1 cellular context compared by ENCODE assay signal in genomic region chr17:28986714-28987367, GRCh38.
TF ChIP-seq lines count a peak whose summit lies in the region.

No MANE protein-coding gene starts in this region.

TF ChIP-seq in H1, 55 proteins besides CTCF, POLR2A, EP300 and RAD21 (continued from another document):
- no peak for TF ChIP-seq ATF3 (IDR thresholded peaks at IDR 0.05; ENCODE audit: insufficient read depth, low read depth, low read length)
- TF ChIP-seq KDM5A (IDR thresholded peaks at IDR 0.05; ENCODE audit: low read length): no peak
- TF ChIP-seq PHF8 (conservative IDR thresholded peaks at IDR 0.05; ENCODE audit: low read depth, low read length): no peak
- TF ChIP-seq HDAC2 (IDR thresholded peaks at IDR 0.05; ENCODE audit: borderline replicate concordance in 1 of 2, low read depth in 2 of 2, low read length in 2 of 2): no peak
- no peak for TF ChIP-seq CREB1 (IDR thresholded peaks at IDR 0.05)
- TF ChIP-seq CEBPB (IDR thresholded peaks at IDR 0.05; ENCODE audit: low read depth, low read length): no peak
- TF ChIP-seq CTBP2 (IDR thresholded peaks at IDR 0.05; ENCODE audit: borderline replicate concordance, insufficient read depth, insufficient read length, low read length): no peak
- TF ChIP-seq EGR1 (IDR thresholded peaks at IDR 0.05; ENCODE audit: borderline replicate concordance, low read depth, low read length): no peak
- TF ChIP-seq SP4 (IDR thresholded peaks at IDR 0.05; ENCODE audit: low read length): no peak
- no peak for TF ChIP-seq EZH2 (IDR thresholded peaks at IDR 0.05; ENCODE audit: low read depth, low read length, severe bottlenecking)
- TF ChIP-seq TAF1 (IDR thresholded peaks at IDR 0.05; ENCODE audit: low read depth, low read length): no peak
- no peak for TF ChIP-seq SP1 (IDR thresholded peaks at IDR 0.05; ENCODE audit: low read depth, low read length)
- TF ChIP-seq POLR2AphosphoS5 (IDR thresholded peaks at IDR 0.05; ENCODE audit: low read depth, low read length): no peak
